In genomic region chr5:109258755-109259154, GRCh38 we compare ENCODE assay signal across 32 cellular contexts.
"Had no signal": no experiment of that assay in that cellular context is flagged by ENCODE, and none has a peak within 500 bp of the region (broad histone marks: within the 10 kb centered on the region; RNA-seq: fewer than 3 reads in every experiment).

No MANE protein-coding gene starts in this region.

- H3K4me1 Mint-ChIP-seq: immature natural killer cell; naive B cell; natural killer cell; stimulated activated naive B cell treated with anti-CD40 and anti-IgM and Interleukin-4, amounts not matched to agents 10 μg/mL and 1 μg/mL and 100 μg/mL, for 72 hours had no signal

- H3K4me1 ChIP-seq: left lung, lower lobe of right lung, pancreas, prostate gland, stomach, testis, thyroid gland, transverse colon, upper lobe of left lung, vagina had no signal

- H3K27me3 Mint-ChIP-seq: naive B cell; stimulated activated naive B cell treated with anti-CD40 and anti-IgM and Interleukin-4, amounts not matched to agents 10 μg/mL and 1 μg/mL and 100 μg/mL, for 72 hours had no signal

- ATAC-seq: left colon; left lung; lower lobe of right lung; natural killer cell; pancreas; sciatic nerve; stimulated activated naive B cell treated with anti-CD40 and anti-IgM and Interleukin-4, amounts not matched to agents 10 μg/mL and 1 μg/mL and 100 μg/mL, for 72 hours; stimulated activated naive CD8-positive, alpha-beta T cell treated with anti-CD3 and anti-CD28 coated beads, Interleukin-15, Interleukin-2, amounts not matched to agents 100 U/mL and 50 U/mL, for 24 hours had no signal

- H3K27me3 ChIP-seq: left lung, pancreas, stomach, testis, thyroid gland, transverse colon, upper lobe of left lung, vagina had no signal

- H3K27ac ChIP-seq: left lung, lower lobe of right lung, pancreas, prostate gland, skin epidermis, stomach, testis, thyroid gland, transverse colon, upper lobe of left lung, vagina had no signal

- H3K9me3 ChIP-seq: left lung, lower lobe of right lung, pancreas, prostate gland, stomach, testis, thyroid gland, transverse colon, upper lobe of left lung, vagina had no signal

- H3K27ac Mint-ChIP-seq: immature natural killer cell; mesothelial cell of epicardium; natural killer cell; stimulated activated naive B cell treated with anti-CD40 and anti-IgM and Interleukin-4, amounts not matched to agents 10 μg/mL and 1 μg/mL and 100 μg/mL, for 72 hours had no signal

- H3K36me3 Mint-ChIP-seq: natural killer cell had no signal

- H3K4me3 ChIP-seq: left lung, lower lobe of right lung, pancreas, prostate gland, skin epidermis, stomach, testis, thyroid gland, transverse colon, upper lobe of left lung, vagina had no signal

- H3K4me3 Mint-ChIP-seq: immature natural killer cell; mesothelial cell of epicardium; naive B cell; natural killer cell; stimulated activated naive B cell treated with anti-CD40 and anti-IgM and Interleukin-4, amounts not matched to agents 10 μg/mL and 1 μg/mL and 100 μg/mL, for 72 hours had no signal

- FAIRE-seq: islet of Langerhans, kidney, pancreas had no signal

- H3K9me3 Mint-ChIP-seq: natural killer cell had no signal

- DNase-seq: hippocampal formation; immature natural killer cell; kidney; left colon; left lung; lower lobe of right lung; mammary epithelial cell; mesenchymal stem cell; naive B cell; natural killer cell; nucleus accumbens; pancreas; posterior cingulate gyrus; retina; right cardiac atrium; stimulated activated CD4-positive, alpha-beta T cell treated with anti-CD3 and anti-CD28 coated beads, Interleukin-12 subunit alpha, Interleukin-12 subunit beta, amount 100 ng/mL, for 4 hours; stimulated activated CD4-positive, alpha-beta T cell treated with anti-CD3 and anti-CD28 coated beads, Interleukin-15, amount 100 ng/mL, for 24 hours; stimulated activated CD4-positive, alpha-beta T cell treated with anti-CD3 and anti-CD28 coated beads, Interleukin-2, amount 100 ng/mL, for 24 hours; stimulated activated CD4-positive, alpha-beta T cell treated with anti-CD3 and anti-CD28 coated beads, Interleukin-4, amount 100 ng/mL, for 1 hour; stimulated activated naive B cell treated with anti-CD40 and anti-IgM and Interleukin-4, amounts not matched to agents 10 μg/mL and 1 μg/mL and 100 μg/mL, for 72 hours; stimulated activated naive CD8-positive, alpha-beta T cell treated with anti-CD3 and anti-CD28 coated beads, Interleukin-15, Interleukin-2, amounts not matched to agents 100 U/mL and 50 U/mL, for 24 hours; stomach; testis; thyroid gland; transverse colon; upper lobe of left lung had no signal

- H3K36me3 ChIP-seq: left lung, lower lobe of right lung, pancreas, prostate gland, stomach, thyroid gland, transverse colon, upper lobe of left lung, vagina had no signal
